In the genomic region with DNA sequence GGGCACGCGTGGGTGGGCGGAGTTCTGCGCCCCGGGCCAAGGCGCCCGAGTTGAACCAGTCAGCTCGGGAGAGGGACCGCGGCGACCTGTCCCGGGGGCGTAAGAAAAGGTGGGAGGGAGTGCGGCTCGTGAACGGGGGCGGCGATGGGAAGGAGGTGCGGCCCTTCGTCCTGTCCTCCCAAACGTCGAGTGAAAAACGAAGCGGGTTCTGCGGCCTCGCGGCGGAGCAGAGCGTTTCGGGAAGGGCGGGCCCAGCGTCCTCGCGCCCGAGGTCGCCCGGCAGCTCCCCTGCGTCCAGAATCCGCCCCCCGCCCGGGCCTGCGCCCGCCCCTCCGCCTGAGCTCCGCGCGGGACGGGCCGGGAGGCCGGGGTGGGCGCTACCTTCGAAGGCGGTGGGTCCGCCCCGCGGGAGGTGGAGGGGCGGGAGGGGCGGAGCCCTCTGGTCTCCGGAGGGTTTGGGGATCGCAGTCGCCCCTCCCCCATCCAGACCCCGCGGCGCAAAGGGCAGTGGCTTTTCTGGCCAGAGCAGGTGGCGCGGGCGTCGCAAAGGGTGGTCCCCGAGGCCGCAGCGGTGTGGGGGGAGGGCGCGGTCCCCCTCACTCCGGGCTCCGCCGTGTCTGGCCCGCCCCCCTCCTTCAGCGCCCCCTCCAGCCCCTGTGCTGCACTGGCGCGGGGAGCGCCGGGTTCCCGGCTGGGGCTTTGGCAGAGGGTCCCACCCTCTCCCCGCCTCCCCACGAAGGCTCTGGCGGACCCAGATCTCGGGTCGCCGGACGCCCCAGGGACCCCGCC, we compare ENCODE assay signal across 1 cellular context.
A peak's percentile ranks its signal among the peaks of the same experiment; 100 is the strongest.
TF ChIP-seq lines count a peak whose summit lies in the region.

No MANE protein-coding gene starts in this region.

TF ChIP-seq in HepG2, 621 proteins besides CTCF, POLR2A, EP300 and RAD21 (continued from another document and continues in another):
- TF ChIP-seq ZNF598 (CRISPR knock-in tag; IDR thresholded peaks at IDR 0.05; ENCODE audit: borderline replicate concordance) (0 out of 2 replicates have a peak, but pooled peaks have one; percentile 39), RFXAP (CRISPR knock-in tag; IDR thresholded peaks at IDR 0.05; ENCODE audit: borderline replicate concordance) (no peak), ZMYM3 (CRISPR knock-in tag; IDR thresholded peaks at IDR 0.05) (no peak), JUNB (CRISPR knock-in tag; IDR thresholded peaks at IDR 0.05; ENCODE audit: borderline replicate concordance) (no peak), TEAD3 (CRISPR knock-in tag; optimal IDR thresholded peaks at IDR 0.05; ENCODE audit: borderline replicate concordance) (no peak), KLF16 (CRISPR knock-in tag; IDR thresholded peaks at IDR 0.05) (peak in 1 of 2 experiments; percentile 26; a peak in 1 of 4 replicates), ZNF136 (CRISPR knock-in tag; IDR thresholded peaks at IDR 0.05; ENCODE audit: low read depth) (no peak), FOXA1 (IDR thresholded peaks at IDR 0.05) (no peak), FOXA1 (CRISPR knock-in tag; IDR thresholded peaks at IDR 0.05) (no peak), ZNF761 (CRISPR knock-in tag; conservative IDR thresholded peaks at IDR 0.05) (0 out of 2 replicates have a peak, but pooled peaks have one; percentile 46), ONECUT2 (CRISPR knock-in tag; IDR thresholded peaks at IDR 0.05) (no peak), HOXA9 (CRISPR knock-in tag; IDR thresholded peaks at IDR 0.05; ENCODE audit: borderline replicate concordance) (0 out of 2 replicates have a peak, but pooled peaks have one; percentile 59), ZNF773 (CRISPR knock-in tag; IDR thresholded peaks at IDR 0.05; ENCODE audit: borderline replicate concordance) (0 out of 2 replicates have a peak, but pooled peaks have one; percentile 19), ZC3H4 (CRISPR knock-in tag; IDR thresholded peaks at IDR 0.05; ENCODE audit: borderline replicate concordance) (no peak), NCOA5 (CRISPR knock-in tag; IDR thresholded peaks at IDR 0.05) (no peak), MXD4 (CRISPR knock-in tag; IDR thresholded peaks at IDR 0.05) (no peak), SP2 (CRISPR knock-in tag; IDR thresholded peaks at IDR 0.05) (no peak), ZNF879 (CRISPR knock-in tag; IDR thresholded peaks at IDR 0.05) (peak; percentile 36; the same call in 1 of the 2 replicates), MIER3 (CRISPR knock-in tag; IDR thresholded peaks at IDR 0.05; ENCODE audit: borderline replicate concordance) (no peak), AGO1 (IDR thresholded peaks at IDR 0.05; ENCODE audit: low read depth, low read length, poor library complexity, severe bottlenecking) (no peak), REPIN1 (CRISPR knock-in tag; IDR thresholded peaks at IDR 0.05; ENCODE audit: borderline replicate concordance, low read depth) (no peak; the same call in 1 of the 2 replicates), ZNF326 (CRISPR knock-in tag; IDR thresholded peaks at IDR 0.05; ENCODE audit: borderline replicate concordance) (no peak), ZSCAN12 (CRISPR knock-in tag; IDR thresholded peaks at IDR 0.05) (no peak), YEATS4 (CRISPR knock-in tag; IDR thresholded peaks at IDR 0.05; ENCODE audit: borderline replicate concordance) (0 out of 2 replicates have a peak, but pooled peaks have one; percentile 16), NKX3-1 (CRISPR knock-in tag; IDR thresholded peaks at IDR 0.05) (peak; percentile 82), ZNF367 (CRISPR knock-in tag; IDR thresholded peaks at IDR 0.05; ENCODE audit: borderline replicate concordance) (no peak; the same call in 1 of the 2 replicates), ZNF124 (CRISPR knock-in tag; IDR thresholded peaks at IDR 0.05) (no peak), SMAD1 (CRISPR knock-in tag; IDR thresholded peaks at IDR 0.05; ENCODE audit: borderline replicate concordance, low read depth) (no peak), ZNF496 (CRISPR knock-in tag; IDR thresholded peaks at IDR 0.05; ENCODE audit: insufficient replicate concordance) (no peak), ZNF549 (CRISPR knock-in tag; IDR thresholded peaks at IDR 0.05) (no peak), ZNF224 (CRISPR knock-in tag; IDR thresholded peaks at IDR 0.05) (no peak), TOE1 (CRISPR knock-in tag; IDR thresholded peaks at IDR 0.05) (no peak), HNRNPLL (IDR thresholded peaks at IDR 0.05; ENCODE audit: low read depth, low read length, poor library complexity, severe bottlenecking) (peak; percentile 36)
- TF ChIP-seq, protein P1, sequence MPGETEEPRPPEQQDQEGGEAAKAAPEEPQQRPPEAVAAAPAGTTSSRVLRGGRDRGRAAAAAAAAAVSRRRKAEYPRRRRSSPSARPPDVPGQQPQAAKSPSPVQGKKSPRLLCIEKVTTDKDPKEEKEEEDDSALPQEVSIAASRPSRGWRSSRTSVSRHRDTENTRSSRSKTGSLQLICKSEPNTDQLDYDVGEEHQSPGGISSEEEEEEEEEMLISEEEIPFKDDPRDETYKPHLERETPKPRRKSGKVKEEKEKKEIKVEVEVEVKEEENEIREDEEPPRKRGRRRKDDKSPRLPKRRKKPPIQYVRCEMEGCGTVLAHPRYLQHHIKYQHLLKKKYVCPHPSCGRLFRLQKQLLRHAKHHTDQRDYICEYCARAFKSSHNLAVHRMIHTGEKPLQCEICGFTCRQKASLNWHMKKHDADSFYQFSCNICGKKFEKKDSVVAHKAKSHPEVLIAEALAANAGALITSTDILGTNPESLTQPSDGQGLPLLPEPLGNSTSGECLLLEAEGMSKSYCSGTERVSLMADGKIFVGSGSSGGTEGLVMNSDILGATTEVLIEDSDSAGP (CRISPR knock-in tag; IDR thresholded peaks at IDR 0.05; ENCODE audit: borderline replicate concordance) = peak; percentile 27
- TF ChIP-seq, protein P2, sequence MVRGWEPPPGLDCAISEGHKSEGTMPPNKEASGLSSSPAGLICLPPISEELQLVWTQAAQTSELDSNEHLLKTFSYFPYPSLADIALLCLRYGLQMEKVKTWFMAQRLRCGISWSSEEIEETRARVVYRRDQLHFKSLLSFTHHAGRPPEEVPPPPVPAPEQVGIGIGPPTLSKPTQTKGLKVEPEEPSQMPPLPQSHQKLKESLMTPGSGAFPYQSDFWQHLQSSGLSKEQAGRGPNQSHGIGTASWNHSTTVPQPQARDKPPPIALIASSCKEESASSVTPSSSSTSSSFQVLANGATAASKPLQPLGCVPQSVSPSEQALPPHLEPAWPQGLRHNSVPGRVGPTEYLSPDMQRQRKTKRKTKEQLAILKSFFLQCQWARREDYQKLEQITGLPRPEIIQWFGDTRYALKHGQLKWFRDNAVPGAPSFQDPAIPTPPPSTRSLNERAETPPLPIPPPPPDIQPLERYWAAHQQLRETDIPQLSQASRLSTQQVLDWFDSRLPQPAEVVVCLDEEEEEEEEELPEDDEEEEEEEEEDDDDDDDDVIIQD (CRISPR knock-in tag; IDR thresholded peaks at IDR 0.05; ENCODE audit: low read depth) = no peak
- TF ChIP-seq, protein P3, sequence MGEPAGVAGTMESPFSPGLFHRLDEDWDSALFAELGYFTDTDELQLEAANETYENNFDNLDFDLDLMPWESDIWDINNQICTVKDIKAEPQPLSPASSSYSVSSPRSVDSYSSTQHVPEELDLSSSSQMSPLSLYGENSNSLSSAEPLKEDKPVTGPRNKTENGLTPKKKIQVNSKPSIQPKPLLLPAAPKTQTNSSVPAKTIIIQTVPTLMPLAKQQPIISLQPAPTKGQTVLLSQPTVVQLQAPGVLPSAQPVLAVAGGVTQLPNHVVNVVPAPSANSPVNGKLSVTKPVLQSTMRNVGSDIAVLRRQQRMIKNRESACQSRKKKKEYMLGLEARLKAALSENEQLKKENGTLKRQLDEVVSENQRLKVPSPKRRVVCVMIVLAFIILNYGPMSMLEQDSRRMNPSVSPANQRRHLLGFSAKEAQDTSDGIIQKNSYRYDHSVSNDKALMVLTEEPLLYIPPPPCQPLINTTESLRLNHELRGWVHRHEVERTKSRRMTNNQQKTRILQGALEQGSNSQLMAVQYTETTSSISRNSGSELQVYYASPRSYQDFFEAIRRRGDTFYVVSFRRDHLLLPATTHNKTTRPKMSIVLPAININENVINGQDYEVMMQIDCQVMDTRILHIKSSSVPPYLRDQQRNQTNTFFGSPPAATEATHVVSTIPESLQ (CRISPR knock-in tag; conservative IDR thresholded peaks at IDR 0.05) = no peak
- TF ChIP-seq, protein P4, sequence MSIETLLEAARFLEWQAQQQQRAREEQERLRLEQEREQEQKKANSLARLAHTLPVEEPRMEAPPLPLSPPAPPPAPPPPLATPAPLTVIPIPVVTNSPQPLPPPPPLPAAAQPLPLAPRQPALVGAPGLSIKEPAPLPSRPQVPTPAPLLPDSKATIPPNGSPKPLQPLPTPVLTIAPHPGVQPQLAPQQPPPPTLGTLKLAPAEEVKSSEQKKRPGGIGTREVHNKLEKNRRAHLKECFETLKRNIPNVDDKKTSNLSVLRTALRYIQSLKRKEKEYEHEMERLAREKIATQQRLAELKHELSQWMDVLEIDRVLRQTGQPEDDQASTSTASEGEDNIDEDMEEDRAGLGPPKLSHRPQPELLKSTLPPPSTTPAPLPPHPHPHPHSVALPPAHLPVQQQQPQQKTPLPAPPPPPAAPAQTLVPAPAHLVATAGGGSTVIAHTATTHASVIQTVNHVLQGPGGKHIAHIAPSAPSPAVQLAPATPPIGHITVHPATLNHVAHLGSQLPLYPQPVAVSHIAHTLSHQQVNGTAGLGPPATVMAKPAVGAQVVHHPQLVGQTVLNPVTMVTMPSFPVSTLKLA (IDR thresholded peaks at IDR 0.05) = no peak
- TF ChIP-seq, protein P5, sequence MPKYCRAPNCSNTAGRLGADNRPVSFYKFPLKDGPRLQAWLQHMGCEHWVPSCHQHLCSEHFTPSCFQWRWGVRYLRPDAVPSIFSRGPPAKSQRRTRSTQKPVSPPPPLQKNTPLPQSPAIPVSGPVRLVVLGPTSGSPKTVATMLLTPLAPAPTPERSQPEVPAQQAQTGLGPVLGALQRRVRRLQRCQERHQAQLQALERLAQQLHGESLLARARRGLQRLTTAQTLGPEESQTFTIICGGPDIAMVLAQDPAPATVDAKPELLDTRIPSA (CRISPR knock-in tag; IDR thresholded peaks at IDR 0.05; ENCODE audit: borderline replicate concordance) = no peak; the same call in 1 of the 2 replicates
- TF ChIP-seq, protein P6, sequence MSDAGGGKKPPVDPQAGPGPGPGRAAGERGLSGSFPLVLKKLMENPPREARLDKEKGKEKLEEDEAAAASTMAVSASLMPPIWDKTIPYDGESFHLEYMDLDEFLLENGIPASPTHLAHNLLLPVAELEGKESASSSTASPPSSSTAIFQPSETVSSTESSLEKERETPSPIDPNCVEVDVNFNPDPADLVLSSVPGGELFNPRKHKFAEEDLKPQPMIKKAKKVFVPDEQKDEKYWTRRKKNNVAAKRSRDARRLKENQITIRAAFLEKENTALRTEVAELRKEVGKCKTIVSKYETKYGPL (CRISPR knock-in tag; IDR thresholded peaks at IDR 0.05) = no peak
- TF ChIP-seq, protein P7, sequence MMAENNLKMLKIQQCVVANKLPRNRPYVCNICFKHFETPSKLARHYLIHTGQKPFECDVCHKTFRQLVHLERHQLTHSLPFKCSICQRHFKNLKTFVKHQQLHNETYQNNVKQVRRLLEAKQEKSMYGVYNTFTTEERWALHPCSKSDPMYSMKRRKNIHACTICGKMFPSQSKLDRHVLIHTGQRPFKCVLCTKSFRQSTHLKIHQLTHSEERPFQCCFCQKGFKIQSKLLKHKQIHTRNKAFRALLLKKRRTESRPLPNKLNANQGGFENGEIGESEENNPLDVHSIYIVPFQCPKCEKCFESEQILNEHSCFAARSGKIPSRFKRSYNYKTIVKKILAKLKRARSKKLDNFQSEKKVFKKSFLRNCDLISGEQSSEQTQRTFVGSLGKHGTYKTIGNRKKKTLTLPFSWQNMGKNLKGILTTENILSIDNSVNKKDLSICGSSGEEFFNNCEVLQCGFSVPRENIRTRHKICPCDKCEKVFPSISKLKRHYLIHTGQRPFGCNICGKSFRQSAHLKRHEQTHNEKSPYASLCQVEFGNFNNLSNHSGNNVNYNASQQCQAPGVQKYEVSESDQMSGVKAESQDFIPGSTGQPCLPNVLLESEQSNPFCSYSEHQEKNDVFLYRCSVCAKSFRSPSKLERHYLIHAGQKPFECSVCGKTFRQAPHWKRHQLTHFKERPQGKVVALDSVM (CRISPR knock-in tag; IDR thresholded peaks at IDR 0.05) = 0 out of 2 replicates have a peak, but pooled peaks have one; percentile 27
- TF ChIP-seq, protein P8, sequence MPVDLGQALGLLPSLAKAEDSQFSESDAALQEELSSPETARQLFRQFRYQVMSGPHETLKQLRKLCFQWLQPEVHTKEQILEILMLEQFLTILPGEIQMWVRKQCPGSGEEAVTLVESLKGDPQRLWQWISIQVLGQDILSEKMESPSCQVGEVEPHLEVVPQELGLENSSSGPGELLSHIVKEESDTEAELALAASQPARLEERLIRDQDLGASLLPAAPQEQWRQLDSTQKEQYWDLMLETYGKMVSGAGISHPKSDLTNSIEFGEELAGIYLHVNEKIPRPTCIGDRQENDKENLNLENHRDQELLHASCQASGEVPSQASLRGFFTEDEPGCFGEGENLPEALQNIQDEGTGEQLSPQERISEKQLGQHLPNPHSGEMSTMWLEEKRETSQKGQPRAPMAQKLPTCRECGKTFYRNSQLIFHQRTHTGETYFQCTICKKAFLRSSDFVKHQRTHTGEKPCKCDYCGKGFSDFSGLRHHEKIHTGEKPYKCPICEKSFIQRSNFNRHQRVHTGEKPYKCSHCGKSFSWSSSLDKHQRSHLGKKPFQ (CRISPR knock-in tag; IDR thresholded peaks at IDR 0.05; ENCODE audit: insufficient replicate concordance) = no peak
- TF ChIP-seq, protein P9, sequence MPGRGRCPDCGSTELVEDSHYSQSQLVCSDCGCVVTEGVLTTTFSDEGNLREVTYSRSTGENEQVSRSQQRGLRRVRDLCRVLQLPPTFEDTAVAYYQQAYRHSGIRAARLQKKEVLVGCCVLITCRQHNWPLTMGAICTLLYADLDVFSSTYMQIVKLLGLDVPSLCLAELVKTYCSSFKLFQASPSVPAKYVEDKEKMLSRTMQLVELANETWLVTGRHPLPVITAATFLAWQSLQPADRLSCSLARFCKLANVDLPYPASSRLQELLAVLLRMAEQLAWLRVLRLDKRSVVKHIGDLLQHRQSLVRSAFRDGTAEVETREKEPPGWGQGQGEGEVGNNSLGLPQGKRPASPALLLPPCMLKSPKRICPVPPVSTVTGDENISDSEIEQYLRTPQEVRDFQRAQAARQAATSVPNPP (CRISPR knock-in tag; IDR thresholded peaks at IDR 0.05) = peak; percentile 4; the same call in 1 of the 2 replicates
- TF ChIP-seq, protein P10, sequence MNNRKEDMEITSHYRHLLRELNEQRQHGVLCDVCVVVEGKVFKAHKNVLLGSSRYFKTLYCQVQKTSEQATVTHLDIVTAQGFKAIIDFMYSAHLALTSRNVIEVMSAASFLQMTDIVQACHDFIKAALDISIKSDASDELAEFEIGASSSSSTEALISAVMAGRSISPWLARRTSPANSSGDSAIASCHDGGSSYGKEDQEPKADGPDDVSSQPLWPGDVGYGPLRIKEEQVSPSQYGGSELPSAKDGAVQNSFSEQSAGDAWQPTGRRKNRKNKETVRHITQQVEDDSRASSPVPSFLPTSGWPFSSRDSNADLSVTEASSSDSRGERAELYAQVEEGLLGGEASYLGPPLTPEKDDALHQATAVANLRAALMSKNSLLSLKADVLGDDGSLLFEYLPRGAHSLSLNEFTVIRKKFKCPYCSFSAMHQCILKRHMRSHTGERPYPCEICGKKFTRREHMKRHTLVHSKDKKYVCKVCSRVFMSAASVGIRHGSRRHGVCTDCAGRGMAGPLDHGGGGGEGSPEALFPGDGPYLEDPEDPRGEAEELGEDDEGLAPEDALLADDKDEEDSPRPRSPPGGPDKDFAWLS (CRISPR knock-in tag; IDR thresholded peaks at IDR 0.05; ENCODE audit: borderline replicate concordance) = no peak
- TF ChIP-seq, protein P11, sequence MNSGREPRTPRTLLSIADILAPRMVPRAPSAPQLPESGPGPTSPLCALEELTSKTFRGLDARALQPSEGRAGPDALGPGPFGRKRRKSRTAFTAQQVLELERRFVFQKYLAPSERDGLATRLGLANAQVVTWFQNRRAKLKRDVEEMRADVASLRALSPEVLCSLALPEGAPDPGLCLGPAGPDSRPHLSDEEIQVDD (CRISPR knock-in tag; IDR thresholded peaks at IDR 0.05; ENCODE audit: borderline replicate concordance) = no peak
